Comparison of ENCODE assay signal across 8 cellular contexts in the genomic region with DNA sequence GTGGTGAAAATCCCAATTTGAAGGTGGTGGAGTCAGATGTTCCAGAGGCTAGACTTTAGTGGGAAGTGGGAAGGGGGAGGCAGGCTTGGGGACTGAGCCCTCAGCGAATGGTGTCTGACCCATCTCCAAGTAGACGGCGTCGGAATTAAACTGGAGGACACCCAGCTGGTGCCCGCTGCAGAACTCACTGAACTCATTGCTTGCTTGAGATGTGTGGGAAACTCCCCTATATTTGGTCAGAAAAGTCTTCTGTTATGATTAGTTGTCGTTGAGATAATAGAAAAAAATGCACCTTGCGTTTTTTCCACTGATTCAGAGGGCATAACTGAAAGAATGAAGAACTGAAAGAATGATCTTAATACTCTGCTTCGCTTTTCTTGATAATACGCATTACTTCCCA. TPM values are rescaled to one million over a fixed set of nuclear protein-coding genes. Genes with fewer than 3 reads are reported as not detected.
A peak's percentile ranks its signal among the peaks of the same experiment; 100 is the strongest.
DNase-seq lines count a peak whose midpoint lies in the region; ATAC-seq and TF ChIP-seq lines count a peak whose summit lies in the region.

No MANE protein-coding gene starts in this region.

- H3K9ac ChIP-seq in GM23248 (peak overlapping the region; percentile 90), iPS-15b (ENCODE audit: low read depth, low read length) (peak overlapping the region; percentile 84)

- H3K9me2 ChIP-seq in GM23248 (ENCODE audit: insufficient read depth), result no peaks in the 10 kb centered on the region

- TF ChIP-seq CTCF in AG04449 (IDR thresholded peaks at IDR 0.05; ENCODE audit: insufficient read depth, low read length, missing control alignments), result no peak

- H3K9me3 Mint-ChIP-seq in activated T-cell treated with anti-CD3 and anti-CD28 coated beads, Interleukin-2, amount 50 U/mL, for 72 hours, result peaks cover 35 to 38% of the 10 kb centered on the region in 2 donors
- H3K9me3 Mint-ChIP-seq in stimulated activated effector memory CD8-positive, alpha-beta T cell treated with anti-CD3 and anti-CD28 coated beads, Interleukin-12 subunit alpha, Interleukin-12 subunit beta, amount 100 ng/mL, for 72 hours, result peaks cover 41% of the 10 kb centered on the region

- H3K27me3 ChIP-seq in GM23248 (replicated peaks; ENCODE audit: insufficient read depth), result no peaks in the 10 kb centered on the region
- no peaks in the 10 kb centered on the region for H3K27me3 ChIP-seq in iPS-15b (ENCODE audit: control insufficient read depth, insufficient read depth, low read length)

- peaks cover 31% of the 10 kb centered on the region for H3K4me1 Mint-ChIP-seq in activated T-cell treated with anti-CD3 and anti-CD28 coated beads, Interleukin-2, amount 50 U/mL, for 72 hours (ENCODE audit: low read depth)
- peaks cover 25% of the 10 kb centered on the region for H3K4me1 Mint-ChIP-seq in stimulated activated effector memory CD8-positive, alpha-beta T cell treated with anti-CD3 and anti-CD28 coated beads, Interleukin-12 subunit alpha, Interleukin-12 subunit beta, amount 100 ng/mL, for 72 hours

- H3K4me3 ChIP-seq in AG04449 (ENCODE audit: low read depth, low read length) (peak overlapping the region; percentile 98), GM23248 (peak overlapping the region; percentile 100), iPS-15b (ENCODE audit: low read depth, low read length) (peak overlapping the region; percentile 87)

- in situ Hi-C loops in GM23248 (cut with MboI), result no loop called here

- peaks cover 46 to 81% of the 10 kb centered on the region in 2 donors for H3K36me3 Mint-ChIP-seq in activated T-cell treated with anti-CD3 and anti-CD28 coated beads, Interleukin-2, amount 50 U/mL, for 72 hours (ENCODE audit: insufficient read depth in 2 of 2)
- H3K36me3 Mint-ChIP-seq in stimulated activated effector memory CD8-positive, alpha-beta T cell treated with anti-CD3 and anti-CD28 coated beads, Interleukin-12 subunit alpha, Interleukin-12 subunit beta, amount 100 ng/mL, for 72 hours, result peaks cover 32% of the 10 kb centered on the region

- H3K4me3 Mint-ChIP-seq in activated T-cell treated with anti-CD3 and anti-CD28 coated beads, Interleukin-2, amount 50 U/mL, for 72 hours, result peak overlapping the region; percentile 76 to 81
- H3K4me3 Mint-ChIP-seq in stimulated activated effector memory CD8-positive, alpha-beta T cell treated with anti-CD3 and anti-CD28 coated beads, Interleukin-12 subunit alpha, Interleukin-12 subunit beta, amount 100 ng/mL, for 72 hours, result peak overlapping the region; percentile 72

- H4K20me1 ChIP-seq in GM23248 (ENCODE audit: insufficient read depth), result no peaks in the 10 kb centered on the region

- H3K79me2 ChIP-seq in GM23248 (ENCODE audit: insufficient read depth), result peaks cover 21% of the 10 kb centered on the region

- H3K36me3 ChIP-seq in GM23248 (ENCODE audit: low read depth) (peaks cover 23% of the 10 kb centered on the region), iPS-15b (ENCODE audit: control insufficient read depth, insufficient read depth, low read length) (peaks cover 8% of the 10 kb centered on the region)

- DNase-seq in AG04449 (ENCODE audit: low read depth, low spot score) (no peak), GM23248 (peak; percentile 39), cerebellar cortex (ENCODE audit: low spot score) (no peak)
- DNase-seq in activated T-cell treated with anti-CD3 and anti-CD28 coated beads, Interleukin-2, amount 50 U/mL, for 72 hours, result peak; percentile 10 to 29
- DNase-seq in stimulated activated effector memory CD8-positive, alpha-beta T cell treated with anti-CD3 and anti-CD28 coated beads, Interleukin-12 subunit alpha, Interleukin-12 subunit beta, amount 100 ng/mL, for 72 hours (ENCODE audit: low spot score in 2 of 2), result no peak

- peak overlapping the region; percentile 99 for H3K27ac Mint-ChIP-seq in activated T-cell treated with anti-CD3 and anti-CD28 coated beads, Interleukin-2, amount 50 U/mL, for 72 hours
- H3K27ac Mint-ChIP-seq in stimulated activated effector memory CD8-positive, alpha-beta T cell treated with anti-CD3 and anti-CD28 coated beads, Interleukin-12 subunit alpha, Interleukin-12 subunit beta, amount 100 ng/mL, for 72 hours, result peak overlapping the region; percentile 98

- H3K9me3 ChIP-seq in GM23248 (ENCODE audit: low read depth) (no peaks in the 10 kb centered on the region), iPS-15b (ENCODE audit: control insufficient read depth, insufficient read depth, low read length) (peaks cover 3% of the 10 kb centered on the region)

- H3K4me2 ChIP-seq in GM23248 (ENCODE audit: unreplicated experiment), result peak overlapping the region; percentile 95

- WGBS in GM23248 (ENCODE audit: low coverage in 1 of 2, low lambda C conversion rate in 2 of 2, missing lambda C conversion rate in 2 of 2), 2 experiments, result 36 to 43% methylated on average over 9 of the region's 9 CpGs

- H3K27me3 Mint-ChIP-seq in activated T-cell treated with anti-CD3 and anti-CD28 coated beads, Interleukin-2, amount 50 U/mL, for 72 hours (ENCODE audit: low read depth), result no peaks in the 10 kb centered on the region

- peaks cover 13% of the 10 kb centered on the region; the same call in 1 of the 2 replicates for H3F3A ChIP-seq in GM23248 (ENCODE audit: insufficient read depth)

- H3K4me1 ChIP-seq in GM23248 (ENCODE audit: insufficient read depth) (peaks cover 11% of the 10 kb centered on the region; the same call in 1 of the 2 replicates), iPS-15b (ENCODE audit: control insufficient read depth, insufficient read depth, low read length) (no peaks in the 10 kb centered on the region)

- H3K27ac ChIP-seq in GM23248, result peak overlapping the region; percentile 85

- CTCF ChIA-PET in AG04449 (lab: Yijun Ruan, JAX), result interaction anchor here (4.1 kb wide), 1 partner anchor 10 kb away, joined by 25 read pairs; the partner anchor contains the start of gene ZNF582

- POLR2A ChIA-PET in AG04449 (lab: Yijun Ruan, JAX), result interaction anchor here (0.6 to 1.2 kb wide), 2 partner anchors 10 to 738 kb away, joined by 3 to 4 read pairs; partner anchors contain the start of gene ZNF582

- peak; percentile 10 to 34 for ATAC-seq in activated T-cell treated with anti-CD3 and anti-CD28 coated beads, Interleukin-2, amount 50 U/mL, for 72 hours (replicated peaks in 1 of 2)
- ATAC-seq in stimulated activated effector memory CD8-positive, alpha-beta T cell treated with anti-CD3 and anti-CD28 coated beads, Interleukin-12 subunit alpha, Interleukin-12 subunit beta, amount 100 ng/mL, for 72 hours, result peak; percentile 3
- ATAC-seq in HG03108 (IDR thresholded peaks at IDR 0.05; ENCODE audit: unreplicated experiment) (no peak), HG02852 (IDR thresholded peaks at IDR 0.05; ENCODE audit: unreplicated experiment) (no peak)

- peak overlapping the region; percentile 99 for H2AFZ ChIP-seq in GM23248

RNA-seq across cellular contexts. Expression of gene ZNF583, which starts 0.9 kb away (rescaled TPM):
- 6.7 and 8.0 TPM in 2 replicates for total RNA-seq in GM23248 (2014; rRNA removed; shearing (Covaris generic))
- polyA plus RNA-seq in GM23248 (2016; fragmentation: Nextera tagmentation; extraction: Ambion mirVana), result 5.7 and 6.1 TPM in 2 replicates
- total RNA-seq in activated T-cell treated with anti-CD3 and anti-CD28 coated beads, Interleukin-2, amount 50 U/mL, for 72 hours, result 1 to 10 TPM; 2.3 to 2.7 TPM

RNA-seq across cellular contexts. Expression of gene ZNF582, which starts 9.9 kb away (rescaled TPM):
- total RNA-seq in GM23248 (2014; rRNA removed; shearing (Covaris generic)), result 4.2 TPM in 2 replicates
- polyA plus RNA-seq in GM23248 (2016; fragmentation: Nextera tagmentation; extraction: Ambion mirVana), result 4.8 and 5.0 TPM in 2 replicates
- 1 to 10 TPM; 2.5 to 3.7 TPM for total RNA-seq in activated T-cell treated with anti-CD3 and anti-CD28 coated beads, Interleukin-2, amount 50 U/mL, for 72 hours

Comparison
In these comparisons a context has a peak if more than half of its experiments do, and no peak if none do; other contexts are left out.
1. DNase-seq: peak in GM23248 (single experiment) and activated T-cell treated with anti-CD3 and anti-CD28 coated beads, Interleukin-2, amount 50 U/mL, for 72 hours (2 of 2); none in AG04449 (single experiment), stimulated activated effector memory CD8-positive, alpha-beta T cell treated with anti-CD3 and anti-CD28 coated beads, Interleukin-12 subunit alpha, Interleukin-12 subunit beta, amount 100 ng/mL, for 72 hours (0 of 2) and cerebellar cortex (single experiment).
2. ATAC-seq: peak in activated T-cell treated with anti-CD3 and anti-CD28 coated beads, Interleukin-2, amount 50 U/mL, for 72 hours (2 of 2) and stimulated activated effector memory CD8-positive, alpha-beta T cell treated with anti-CD3 and anti-CD28 coated beads, Interleukin-12 subunit alpha, Interleukin-12 subunit beta, amount 100 ng/mL, for 72 hours (single experiment); none in HG03108 (single experiment) and HG02852 (single experiment).
3. Peak in every context shown above with its lines, with median percentiles within 50 percentile points of each other: H3K4me3 ChIP-seq.